13 cellular contexts compared by ENCODE assay signal in the genomic region with DNA sequence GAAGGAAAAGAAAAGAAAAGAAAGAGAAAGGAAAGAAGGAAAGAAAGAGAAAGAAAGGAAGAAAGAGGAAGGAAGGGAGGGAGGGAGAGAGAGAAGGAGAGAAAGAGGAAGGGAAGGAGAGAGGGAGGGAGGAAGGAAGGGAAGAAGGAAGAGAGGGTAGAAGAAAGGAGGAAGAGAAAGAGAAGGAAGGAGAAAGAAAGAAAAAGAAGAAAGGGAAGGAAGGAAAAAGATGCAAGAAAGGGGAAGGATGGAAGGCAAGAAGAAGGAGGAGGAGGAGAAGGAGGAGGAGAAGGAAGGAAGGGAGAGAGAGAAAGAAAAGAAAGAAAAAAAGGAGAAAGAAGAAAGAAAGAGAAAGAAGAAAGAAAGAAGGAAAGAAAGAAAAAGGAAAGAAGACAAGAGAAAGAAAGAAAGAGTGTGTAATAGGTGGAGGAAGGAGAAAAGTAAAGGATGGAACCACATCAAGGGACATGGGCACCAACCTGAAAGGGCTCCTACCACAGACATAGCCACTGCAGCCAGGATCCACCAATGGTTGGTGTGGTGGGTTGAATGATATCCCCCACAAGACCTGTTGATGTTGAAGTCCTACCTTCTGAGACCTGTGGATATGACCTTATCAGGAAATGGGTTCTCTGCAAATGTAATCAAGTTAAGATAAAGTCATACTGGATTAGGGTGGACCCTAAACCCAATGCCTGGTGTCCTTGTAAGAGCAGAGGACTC.
"Had no signal": no experiment of that assay in that cellular context is flagged by ENCODE, and none has a peak within 500 bp of the region (broad histone marks: within the 10 kb centered on the region; RNA-seq: fewer than 3 reads in every experiment).

No MANE protein-coding gene starts in this region.

- H3K9me3 Mint-ChIP-seq: natural killer cell had no signal

- H3K4me3 Mint-ChIP-seq: natural killer cell, neural crest cell had no signal

- ATAC-seq: esophagus mucosa, heart left ventricle, left colon, natural killer cell had no signal

- H3K27ac ChIP-seq: coronary artery, dorsolateral prefrontal cortex, heart left ventricle, right atrium auricular region had no signal

- H3K4me3 ChIP-seq: coronary artery, dorsolateral prefrontal cortex, heart left ventricle, right atrium auricular region had no signal

- DNase-seq: dorsolateral prefrontal cortex; effector CD8-positive, alpha-beta T cell; heart left ventricle; hippocampal formation; left colon; natural killer cell; small intestine; stimulated activated CD4-positive, alpha-beta T cell treated with anti-CD3 and anti-CD28 coated beads, Interleukin-12 subunit alpha, Interleukin-12 subunit beta, amount 100 ng/mL, for 4 hours; stimulated activated naive CD4-positive, alpha-beta T cell treated with Interleukin-2 at 50 U/mL for 16 hours had no signal

- H3K36me3 Mint-ChIP-seq: natural killer cell had no signal

- H3K27me3 ChIP-seq: dorsolateral prefrontal cortex, heart left ventricle, right atrium auricular region had no signal
